Comparison of ENCODE assay signal across 26 cellular contexts in genomic region chr2:96710985-96711384, GRCh38.
"Had no signal": no experiment of that assay in that cellular context is flagged by ENCODE, and none has a peak within 500 bp of the region (broad histone marks: within the 10 kb centered on the region; RNA-seq: fewer than 3 reads in every experiment).

No MANE protein-coding gene starts in this region.

- DNase-seq: activated CD8-positive, alpha-beta memory T cell treated with anti-CD3 and anti-CD28 coated beads for 24 hours; activated gamma-delta T cell; activated T-cell treated with anti-CD3 and anti-CD28 coated beads, Interleukin-2, amount 50 U/mL, for 1 hour; brain microvascular endothelial cell; caudate nucleus; foreskin fibroblast; heart left ventricle; hypothalamus; left lung; lower lobe of right lung; mesenchymal stem cell; posterior cingulate gyrus; right cardiac atrium; spleen; stimulated activated naive CD8-positive, alpha-beta T cell treated with anti-CD3 and anti-CD28 coated beads, Interleukin-15, Interleukin-2, amounts not matched to agents 100 U/mL and 50 U/mL, for 24 hours; substantia nigra; T-helper 17 cell; T1000; uterus; WERI-Rb-1 had no signal

- H3K27me3 Mint-ChIP-seq: activated naive CD4-positive, alpha-beta T cell treated with anti-CD3 and anti-CD28 coated beads, Interleukin-2, amount 50 U/mL, for 24 hours; natural killer cell treated with Interleukin-12 subunit alpha and Interleukin-12 subunit beta and Interleukin-15 and Interleukin-18, amount 100 ng/mL, for 72 hours; T-helper 17 cell; type B pancreatic cell had no signal

- H3K27ac Mint-ChIP-seq: activated naive CD4-positive, alpha-beta T cell treated with anti-CD3 and anti-CD28 coated beads, Interleukin-2, amount 50 U/mL, for 24 hours; natural killer cell treated with Interleukin-12 subunit alpha and Interleukin-12 subunit beta and Interleukin-15 and Interleukin-18, amount 100 ng/mL, for 72 hours; T-helper 17 cell; type B pancreatic cell had no signal

- H3K9me3 Mint-ChIP-seq: activated naive CD4-positive, alpha-beta T cell treated with anti-CD3 and anti-CD28 coated beads, Interleukin-2, amount 50 U/mL, for 24 hours; natural killer cell treated with Interleukin-12 subunit alpha and Interleukin-12 subunit beta and Interleukin-15 and Interleukin-18, amount 100 ng/mL, for 72 hours; type B pancreatic cell had no signal

- H3K4me3 Mint-ChIP-seq: activated naive CD4-positive, alpha-beta T cell treated with anti-CD3 and anti-CD28 coated beads, Interleukin-2, amount 50 U/mL, for 24 hours; natural killer cell treated with Interleukin-12 subunit alpha and Interleukin-12 subunit beta and Interleukin-15 and Interleukin-18, amount 100 ng/mL, for 72 hours; type B pancreatic cell had no signal

- ATAC-seq: activated CD4-positive, CD25-positive, alpha-beta regulatory T cell treated with anti-CD3 and anti-CD28 coated beads, Interleukin-2, amount 50 U/mL, for 24 hours; esophagus mucosa; left lung; lower lobe of right lung; natural killer cell treated with Interleukin-12 subunit alpha and Interleukin-12 subunit beta and Interleukin-15 and Interleukin-18, amount 100 ng/mL, for 72 hours; right cardiac atrium; SK-N-SH treated with all-trans-retinoic acid at 6 μM for 48 hours; stimulated activated naive CD8-positive, alpha-beta T cell treated with anti-CD3 and anti-CD28 coated beads, Interleukin-15, Interleukin-2, amounts not matched to agents 100 U/mL and 50 U/mL, for 24 hours; T-helper 17 cell had no signal

- H3K4me1 Mint-ChIP-seq: activated naive CD4-positive, alpha-beta T cell treated with anti-CD3 and anti-CD28 coated beads, Interleukin-2, amount 50 U/mL, for 24 hours had no signal
